1 cellular context compared by ENCODE assay signal in the genomic region with DNA sequence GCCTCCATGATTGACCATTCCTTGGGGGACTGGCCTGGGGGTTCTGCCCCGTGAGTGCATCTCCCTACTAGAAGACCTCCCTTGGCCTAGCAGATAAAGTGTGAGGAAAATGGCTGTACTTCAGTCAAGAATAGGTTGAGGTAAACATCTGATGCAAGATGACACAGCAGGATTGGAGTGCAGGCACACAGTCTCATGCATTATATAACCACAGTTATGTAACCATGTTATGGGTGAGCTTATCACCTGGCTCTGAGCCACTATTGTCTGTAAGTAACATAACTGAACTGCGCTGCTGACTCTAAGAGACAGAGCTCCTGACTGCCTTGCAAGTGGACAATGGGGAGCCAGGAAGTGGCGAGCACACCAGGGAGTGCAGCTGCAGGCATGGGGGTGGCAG.
TF ChIP-seq lines count a peak whose summit lies in the region.

No MANE protein-coding gene starts in this region.

TF ChIP-seq in HepG2, 621 proteins besides CTCF, POLR2A, EP300 and RAD21:
- TF ChIP-seq TCF12 (IDR thresholded peaks at IDR 0.05) (no peak), TCF12 (CRISPR knock-in tag; IDR thresholded peaks at IDR 0.05) (no peak), PRMT3 (CRISPR knock-in tag; IDR thresholded peaks at IDR 0.05; ENCODE audit: borderline replicate concordance, low read depth) (no peak), ELF4 (CRISPR knock-in tag; IDR thresholded peaks at IDR 0.05; ENCODE audit: borderline replicate concordance) (no peak), U2AF1 (optimal IDR thresholded peaks at IDR 0.05; ENCODE audit: low read depth, low read length) (no peak), SOX6 (IDR thresholded peaks at IDR 0.05) (no peak), SOX6 (CRISPR knock-in tag; IDR thresholded peaks at IDR 0.05) (peak; percentile 42; the same call in 1 of the 2 replicates), PCBP1 (IDR thresholded peaks at IDR 0.05; ENCODE audit: borderline replicate concordance, low read depth, low read length) (no peak), SOX13 (IDR thresholded peaks at IDR 0.05) (no peak), SOX13 (CRISPR knock-in tag; conservative IDR thresholded peaks at IDR 0.05 in 1 of 2, IDR thresholded peaks at IDR 0.05 in 1 of 2) (peak in 1 of 2 experiments; percentile 78; a peak in 2 of 4 replicates)
- TF ChIP-seq, protein P1, sequence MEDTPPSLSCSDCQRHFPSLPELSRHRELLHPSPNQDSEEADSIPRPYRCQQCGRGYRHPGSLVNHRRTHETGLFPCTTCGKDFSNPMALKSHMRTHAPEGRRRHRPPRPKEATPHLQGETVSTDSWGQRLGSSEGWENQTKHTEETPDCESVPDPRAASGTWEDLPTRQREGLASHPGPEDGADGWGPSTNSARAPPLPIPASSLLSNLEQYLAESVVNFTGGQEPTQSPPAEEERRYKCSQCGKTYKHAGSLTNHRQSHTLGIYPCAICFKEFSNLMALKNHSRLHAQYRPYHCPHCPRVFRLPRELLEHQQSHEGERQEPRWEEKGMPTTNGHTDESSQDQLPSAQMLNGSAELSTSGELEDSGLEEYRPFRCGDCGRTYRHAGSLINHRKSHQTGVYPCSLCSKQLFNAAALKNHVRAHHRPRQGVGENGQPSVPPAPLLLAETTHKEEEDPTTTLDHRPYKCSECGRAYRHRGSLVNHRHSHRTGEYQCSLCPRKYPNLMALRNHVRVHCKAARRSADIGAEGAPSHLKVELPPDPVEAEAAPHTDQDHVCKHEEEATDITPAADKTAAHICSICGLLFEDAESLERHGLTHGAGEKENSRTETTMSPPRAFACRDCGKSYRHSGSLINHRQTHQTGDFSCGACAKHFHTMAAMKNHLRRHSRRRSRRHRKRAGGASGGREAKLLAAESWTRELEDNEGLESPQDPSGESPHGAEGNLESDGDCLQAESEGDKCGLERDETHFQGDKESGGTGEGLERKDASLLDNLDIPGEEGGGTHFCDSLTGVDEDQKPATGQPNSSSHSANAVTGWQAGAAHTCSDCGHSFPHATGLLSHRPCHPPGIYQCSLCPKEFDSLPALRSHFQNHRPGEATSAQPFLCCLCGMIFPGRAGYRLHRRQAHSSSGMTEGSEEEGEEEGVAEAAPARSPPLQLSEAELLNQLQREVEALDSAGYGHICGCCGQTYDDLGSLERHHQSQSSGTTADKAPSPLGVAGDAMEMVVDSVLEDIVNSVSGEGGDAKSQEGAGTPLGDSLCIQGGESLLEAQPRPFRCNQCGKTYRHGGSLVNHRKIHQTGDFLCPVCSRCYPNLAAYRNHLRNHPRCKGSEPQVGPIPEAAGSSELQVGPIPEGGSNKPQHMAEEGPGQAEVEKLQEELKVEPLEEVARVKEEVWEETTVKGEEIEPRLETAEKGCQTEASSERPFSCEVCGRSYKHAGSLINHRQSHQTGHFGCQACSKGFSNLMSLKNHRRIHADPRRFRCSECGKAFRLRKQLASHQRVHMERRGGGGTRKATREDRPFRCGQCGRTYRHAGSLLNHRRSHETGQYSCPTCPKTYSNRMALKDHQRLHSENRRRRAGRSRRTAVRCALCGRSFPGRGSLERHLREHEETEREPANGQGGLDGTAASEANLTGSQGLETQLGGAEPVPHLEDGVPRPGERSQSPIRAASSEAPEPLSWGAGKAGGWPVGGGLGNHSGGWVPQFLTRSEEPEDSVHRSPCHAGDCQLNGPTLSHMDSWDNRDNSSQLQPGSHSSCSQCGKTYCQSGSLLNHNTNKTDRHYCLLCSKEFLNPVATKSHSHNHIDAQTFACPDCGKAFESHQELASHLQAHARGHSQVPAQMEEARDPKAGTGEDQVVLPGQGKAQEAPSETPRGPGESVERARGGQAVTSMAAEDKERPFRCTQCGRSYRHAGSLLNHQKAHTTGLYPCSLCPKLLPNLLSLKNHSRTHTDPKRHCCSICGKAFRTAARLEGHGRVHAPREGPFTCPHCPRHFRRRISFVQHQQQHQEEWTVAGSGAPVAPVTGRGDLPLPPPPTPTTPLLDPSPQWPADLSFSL (CRISPR knock-in tag; IDR thresholded peaks at IDR 0.05) = no peak
- TF ChIP-seq, protein P2, sequence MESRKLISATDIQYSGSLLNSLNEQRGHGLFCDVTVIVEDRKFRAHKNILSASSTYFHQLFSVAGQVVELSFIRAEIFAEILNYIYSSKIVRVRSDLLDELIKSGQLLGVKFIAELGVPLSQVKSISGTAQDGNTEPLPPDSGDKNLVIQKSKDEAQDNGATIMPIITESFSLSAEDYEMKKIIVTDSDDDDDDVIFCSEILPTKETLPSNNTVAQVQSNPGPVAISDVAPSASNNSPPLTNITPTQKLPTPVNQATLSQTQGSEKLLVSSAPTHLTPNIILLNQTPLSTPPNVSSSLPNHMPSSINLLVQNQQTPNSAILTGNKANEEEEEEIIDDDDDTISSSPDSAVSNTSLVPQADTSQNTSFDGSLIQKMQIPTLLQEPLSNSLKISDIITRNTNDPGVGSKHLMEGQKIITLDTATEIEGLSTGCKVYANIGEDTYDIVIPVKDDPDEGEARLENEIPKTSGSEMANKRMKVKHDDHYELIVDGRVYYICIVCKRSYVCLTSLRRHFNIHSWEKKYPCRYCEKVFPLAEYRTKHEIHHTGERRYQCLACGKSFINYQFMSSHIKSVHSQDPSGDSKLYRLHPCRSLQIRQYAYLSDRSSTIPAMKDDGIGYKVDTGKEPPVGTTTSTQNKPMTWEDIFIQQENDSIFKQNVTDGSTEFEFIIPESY (CRISPR knock-in tag; IDR thresholded peaks at IDR 0.05) = no peak
